In the genomic region with DNA sequence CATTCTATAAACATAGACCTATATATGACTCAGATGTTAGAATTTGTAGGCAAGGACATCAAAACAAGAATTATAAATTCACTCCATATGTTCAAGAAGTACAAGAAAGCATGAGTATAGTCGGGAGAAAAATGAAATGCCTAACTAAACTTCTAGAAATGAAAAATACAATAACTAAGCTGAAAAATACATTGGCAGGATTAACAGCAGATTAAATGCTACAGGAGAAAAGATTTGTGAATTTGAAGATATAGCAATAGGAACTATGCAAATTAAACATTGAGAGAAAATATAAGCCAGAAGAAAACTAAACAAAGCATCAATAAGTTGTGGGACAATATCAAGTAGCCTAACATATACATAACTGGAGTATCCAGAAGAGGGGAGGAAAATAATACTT, we compare ENCODE assay signal across 31 cellular contexts. TPM values are rescaled to one million over a fixed set of nuclear protein-coding genes. Genes with fewer than 3 reads are reported as not detected.
"Had no signal": no experiment of that assay in that cellular context is flagged by ENCODE, and none has a peak within 500 bp of the region (broad histone marks: within the 10 kb centered on the region; RNA-seq: fewer than 3 reads in every experiment).

No MANE protein-coding gene starts in this region.

- DNase-seq: natural killer cell; occipital lobe; ovary; posterior cingulate gyrus; psoas muscle; right cardiac atrium; spleen; stimulated activated CD4-positive, alpha-beta T cell treated with anti-CD3 and anti-CD28 coated beads, Interleukin-12 subunit alpha, Interleukin-12 subunit beta, amount 100 ng/mL, for 4 hours; stimulated activated CD4-positive, alpha-beta T cell treated with anti-CD3 and anti-CD28 coated beads, Interleukin-1b, Interleukin-23, amount 100 ng/mL, for 48 hours; stimulated activated CD4-positive, alpha-beta T cell treated with anti-CD3 and anti-CD28 coated beads, Interleukin-4, amount 100 ng/mL, for 1 hour; stimulated activated CD4-positive, alpha-beta T cell treated with anti-CD3 and anti-CD28 coated beads, Interleukin-4, amount 100 ng/mL, for 4 hours; stimulated activated CD8-positive, alpha-beta memory T cell treated with anti-CD3 and anti-CD28 coated beads, Interleukin-4, amount 100 ng/mL, for 48 hours; stimulated activated naive CD4-positive, alpha-beta T cell; stimulated activated naive CD8-positive, alpha-beta T cell treated with anti-CD3 and anti-CD28 coated beads, Interleukin-15, amount 100 ng/mL, for 72 hours; stimulated activated naive CD8-positive, alpha-beta T cell treated with anti-CD3 and anti-CD28 coated beads, Interleukin-15, Interleukin-2, amounts not matched to agents 100 U/mL and 50 U/mL, for 24 hours; substantia nigra; testis; tibial artery; transverse colon; upper lobe of right lung; uterus had no signal

- H3K9ac ChIP-seq: neural progenitor cell, parathyroid adenoma had no signal

- H3K79me2 ChIP-seq: parathyroid adenoma had no signal

- H3K4me2 ChIP-seq: neural progenitor cell, smooth muscle cell had no signal

- H3K4me1 ChIP-seq: neural progenitor cell, parathyroid adenoma, psoas muscle, spleen, suprapubic skin, testis, tibial artery, upper lobe of right lung, uterus had no signal

- H2AFZ ChIP-seq: neural progenitor cell, parathyroid adenoma had no signal

- H3K27me3 ChIP-seq: ovary, suprapubic skin, testis, transverse colon, uterus had no signal

- H3K9me3 ChIP-seq: ovary, psoas muscle, suprapubic skin, testis, transverse colon, upper lobe of right lung had no signal

- H3K27ac ChIP-seq: neural progenitor cell, ovary, parathyroid adenoma, psoas muscle, skin epidermis, spleen, suprapubic skin, testis, tibial artery, upper lobe of right lung, uterus had no signal

- H3K4me3 ChIP-seq: neural progenitor cell, ovary, psoas muscle, skin epidermis, smooth muscle cell, spleen, suprapubic skin, testis, tibial artery, transverse colon, upper lobe of right lung, uterus had no signal

- ATAC-seq: natural killer cell; psoas muscle; right cardiac atrium; sciatic nerve; stimulated activated memory B cell treated with anti-CD40 and anti-IgM and Interleukin-4, amounts not matched to agents 10 μg/mL and 1 μg/mL and 100 μg/mL, for 72 hours; stimulated activated naive CD8-positive, alpha-beta T cell treated with anti-CD3 and anti-CD28 coated beads, Interleukin-15, amount 100 ng/mL, for 72 hours; stimulated activated naive CD8-positive, alpha-beta T cell treated with anti-CD3 and anti-CD28 coated beads, Interleukin-15, Interleukin-2, amounts not matched to agents 100 U/mL and 50 U/mL, for 24 hours; upper lobe of right lung had no signal

- H3K36me3 ChIP-seq: neural progenitor cell, ovary, spleen, suprapubic skin, tibial artery, transverse colon, upper lobe of right lung, uterus had no signal

RNA-seq across cellular contexts. Expression of a gene that starts 55.3 kb away (rescaled TPM):
- total RNA-seq: occipital lobe, progenitor cell of endocrine pancreas, right cardiac atrium, sciatic nerve, smooth muscle cell, spleen, upper lobe of right lung, urinary bladder, uterus had no signal
- polyA plus RNA-seq: neural cell, ovary, right cardiac atrium, smooth muscle cell had no signal
